In the genomic region with DNA sequence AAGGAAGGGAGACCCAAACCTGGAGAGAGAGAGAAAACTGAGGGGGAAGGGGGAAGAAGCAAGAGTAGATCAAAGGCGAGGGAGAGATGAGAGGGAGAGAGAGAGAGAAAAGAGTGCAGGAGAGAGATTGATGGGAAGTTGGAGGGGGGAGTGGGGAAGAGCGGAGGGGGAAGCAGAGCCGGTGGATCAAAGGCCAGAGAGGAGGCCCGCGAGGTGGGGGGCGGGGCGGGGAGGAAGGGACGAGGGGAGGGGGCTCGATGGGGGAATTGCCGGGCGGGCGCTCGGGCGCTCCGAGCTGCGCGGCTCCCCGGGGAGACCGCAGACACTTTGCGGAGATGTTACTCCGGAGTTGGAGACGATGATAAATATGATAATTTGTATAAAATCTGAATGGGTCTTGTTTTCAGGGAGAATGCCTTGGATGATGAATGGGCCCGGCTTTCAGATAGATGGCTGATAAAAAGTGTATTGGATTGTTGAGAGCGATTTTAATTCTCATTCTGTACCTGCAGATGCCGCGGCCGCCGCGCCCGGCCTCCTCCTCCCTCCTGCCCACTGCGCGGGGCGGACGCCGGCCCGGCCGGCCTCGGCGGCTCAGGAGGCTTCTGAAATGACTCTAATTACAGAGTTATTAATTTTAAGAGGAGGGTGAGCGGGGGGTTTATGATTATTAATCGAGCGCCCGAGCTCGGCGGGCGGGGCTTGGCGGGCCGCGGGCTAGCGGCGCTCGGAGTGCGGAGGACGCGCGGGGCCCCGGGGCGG, we compare ENCODE assay signal across 20 cellular contexts. TPM values are rescaled to one million over a fixed set of nuclear protein-coding genes. Genes with fewer than 3 reads are reported as not detected.
DNase-seq lines count a peak whose midpoint lies in the region; ATAC-seq and TF ChIP-seq lines count a peak whose summit lies in the region.
"Had no signal": no experiment of that assay in that cellular context is flagged by ENCODE, and none has a peak within 500 bp of the region (broad histone marks: within the 10 kb centered on the region; RNA-seq: fewer than 3 reads in every experiment).

No MANE protein-coding gene starts in this region.

- H3K27me3 Mint-ChIP-seq in glutamatergic neuron (ENCODE audit: unreplicated experiment) = peaks cover 42% of the 10 kb centered on the region

- H3K9me3 ChIP-seq in BLaER1 (no peaks in the 10 kb centered on the region; the same call in 1 of the 2 replicates), HUES6 (ENCODE audit: control insufficient read depth, insufficient read depth, low read depth, low read length) (no peaks in the 10 kb centered on the region), neural cell (ENCODE audit: low read length) (no peaks in the 10 kb centered on the region)
- H3K9me3 ChIP-seq: breast epithelium, MG63 had no signal

- no peak overlapping the region for H3K27ac ChIP-seq in BLaER1
- H3K27ac ChIP-seq in HUES6 (ENCODE audit: low read depth, low read length) = no peak overlapping the region
- H3K27ac ChIP-seq in neural cell (ENCODE audit: low read length) = no peak overlapping the region
- H3K27ac ChIP-seq: breast epithelium had no signal

- H3K4me1 ChIP-seq in BLaER1 (peaks cover 6% of the 10 kb centered on the region; the same call in 1 of the 2 replicates), HUES6 (ENCODE audit: control insufficient read depth, insufficient read depth, low read length) (peaks cover 7% of the 10 kb centered on the region; the same call in 1 of the 2 replicates)
- H3K4me1 ChIP-seq: breast epithelium had no signal

- H4K20me1 ChIP-seq in BLaER1 = peaks cover 22% of the 10 kb centered on the region; the same call in 1 of the 2 replicates
- no peaks in the 10 kb centered on the region for H4K20me1 ChIP-seq in neural cell (ENCODE audit: insufficient read depth)

- DNase-seq in glutamatergic neuron = no peak
- no peak for DNase-seq in stimulated activated CD4-positive, alpha-beta T cell treated with anti-CD3 and anti-CD28 coated beads, Interleukin-4, amount 100 ng/mL, for 4 hours
- DNase-seq in DMS 273 treated with DMSO at 0.1 percent for 48 hours (lab: John Stamatoyannopoulos, UW) = no peak
- DNase-seq: activated CD4-positive, alpha-beta T cell treated with anti-CD3 and anti-CD28 coated beads for 4 hours; activated CD8-positive, alpha-beta memory T cell treated with anti-CD3 and anti-CD28 coated beads, Interleukin-2, amount 50 U/mL, for 4 hours; activated naive CD4-positive, alpha-beta T cell treated with anti-CD3 and anti-CD28 coated beads, Interleukin-2, amount 10 ng/mL, durations not matched to agents 7 days and 5 days; MG63; NCI-H1930; NCI-H446 treated with DMSO at 0.1 percent for 48 hours; nucleus accumbens; stimulated activated CD4-positive, alpha-beta T cell treated with anti-CD3 and anti-CD28 coated beads, Interleukin-4, amount 100 ng/mL, for 1 hour; stimulated activated CD8-positive, alpha-beta memory T cell treated with anti-CD3 and anti-CD28 coated beads, Interleukin-4, amount 100 ng/mL, for 48 hours; T1000 had no signal

- no peak overlapping the region for H3K27ac Mint-ChIP-seq in glutamatergic neuron (ENCODE audit: unreplicated experiment)
- H3K27ac Mint-ChIP-seq: activated naive CD4-positive, alpha-beta T cell treated with anti-CD3 and anti-CD28 coated beads, Interleukin-2, amount 10 ng/mL, durations not matched to agents 7 days and 5 days had no signal

- peak overlapping the region; percentile 68 for H3K4me3 Mint-ChIP-seq in glutamatergic neuron (ENCODE audit: unreplicated experiment)
- H3K4me3 Mint-ChIP-seq: activated naive CD4-positive, alpha-beta T cell treated with anti-CD3 and anti-CD28 coated beads, Interleukin-2, amount 10 ng/mL, durations not matched to agents 7 days and 5 days had no signal

- no peak overlapping the region for H2AFZ ChIP-seq in neural cell (ENCODE audit: low read depth, low read length)

- TF ChIP-seq CTCF in glutamatergic neuron (IDR thresholded peaks at IDR 0.05; ENCODE audit: partially characterized antibody, unreplicated experiment) (no peak), neural cell (IDR thresholded peaks at IDR 0.05; ENCODE audit: poor library complexity, severe bottlenecking) (no peak)

- no peaks in the 10 kb centered on the region for H3K79me2 ChIP-seq in neural cell (replicated peaks; ENCODE audit: insufficient read depth, low read length)

- H3K36me3 ChIP-seq in BLaER1 (no peaks in the 10 kb centered on the region), HUES6 (ENCODE audit: control insufficient read depth, insufficient read depth, low read length) (no peaks in the 10 kb centered on the region), neural cell (ENCODE audit: insufficient read depth, low read length) (no peaks in the 10 kb centered on the region)
- H3K36me3 ChIP-seq: breast epithelium, MG63 had no signal

- H3K36me3 Mint-ChIP-seq in glutamatergic neuron (ENCODE audit: unreplicated experiment) = no peaks in the 10 kb centered on the region
- H3K36me3 Mint-ChIP-seq: activated naive CD4-positive, alpha-beta T cell treated with anti-CD3 and anti-CD28 coated beads, Interleukin-2, amount 10 ng/mL, durations not matched to agents 7 days and 5 days had no signal

- H3K4me2 ChIP-seq in BLaER1 = peak overlapping the region; percentile 36; the same call in 1 of the 2 replicates
- H3K4me2 ChIP-seq in neural cell (ENCODE audit: low read length) = no peak overlapping the region

- H3K9ac ChIP-seq in BLaER1 (no peak overlapping the region), HUES6 (ENCODE audit: low read length) (no peak overlapping the region), neural cell (ENCODE audit: low read length) (no peak overlapping the region)

- no peak for TF ChIP-seq RAD21 in neural cell (conservative IDR thresholded peaks at IDR 0.05)

- H3K4me3 ChIP-seq in BLaER1 (peak overlapping the region; percentile 22; the same call in 1 of the 2 replicates), HUES6 (ENCODE audit: low read depth, low read length) (peak overlapping the region; percentile 47), neural cell (ENCODE audit: low read length) (no peak overlapping the region)
- H3K4me3 ChIP-seq: MG63 had no signal

- no peak for ATAC-seq in activated CD4-positive, CD25-positive, alpha-beta regulatory T cell treated with anti-CD3 and anti-CD28 coated beads, Interleukin-2, amount 50 U/mL, for 24 hours
- ATAC-seq in HG02938 (IDR thresholded peaks at IDR 0.05; ENCODE audit: unreplicated experiment) = no peak

- peaks cover 3% of the 10 kb centered on the region for H3K9me3 Mint-ChIP-seq in glutamatergic neuron (ENCODE audit: unreplicated experiment)
- H3K9me3 Mint-ChIP-seq: activated naive CD4-positive, alpha-beta T cell treated with anti-CD3 and anti-CD28 coated beads, Interleukin-2, amount 10 ng/mL, durations not matched to agents 7 days and 5 days had no signal

- no peaks in the 10 kb centered on the region for H3K9me2 ChIP-seq in neural cell (ENCODE audit: insufficient read depth, low read length)

- H3K27me3 ChIP-seq in BLaER1 = peaks cover 74% of the 10 kb centered on the region
- H3K27me3 ChIP-seq in HUES6 (ENCODE audit: control insufficient read depth, insufficient read depth, low read length) = peaks cover 99% of the 10 kb centered on the region
- peaks cover 95% of the 10 kb centered on the region for H3K27me3 ChIP-seq in neural cell (ENCODE audit: insufficient read depth, low read depth, low read length)

- H3K4me1 Mint-ChIP-seq in glutamatergic neuron (ENCODE audit: low read depth, unreplicated experiment) = peaks cover 3% of the 10 kb centered on the region

- H3F3A ChIP-seq in neural cell (ENCODE audit: insufficient read depth, low read length, poor library complexity, severe bottlenecking) = no peaks in the 10 kb centered on the region

- TF ChIP-seq EP300 in neural cell (conservative IDR thresholded peaks at IDR 0.05; ENCODE audit: poor library complexity, severe bottlenecking) = no peak

TF ChIP-seq in neural cell, 6 proteins besides CTCF, POLR2A, EP300 and RAD21:
- TF ChIP-seq POLR2AphosphoS5 (IDR thresholded peaks at IDR 0.05) (no peak), MXI1 (conservative IDR thresholded peaks at IDR 0.05; ENCODE audit: poor library complexity, severe bottlenecking) (no peak), EZH2 (IDR thresholded peaks at IDR 0.05; ENCODE audit: borderline replicate concordance, insufficient read depth, low read length, poor library complexity, severe bottlenecking) (peak; percentile 0), SMC3 (conservative IDR thresholded peaks at IDR 0.05; ENCODE audit: poor library complexity) (no peak), TAF1 (IDR thresholded peaks at IDR 0.05; ENCODE audit: low read depth) (no peak)
- TF ChIP-seq, protein P1, sequence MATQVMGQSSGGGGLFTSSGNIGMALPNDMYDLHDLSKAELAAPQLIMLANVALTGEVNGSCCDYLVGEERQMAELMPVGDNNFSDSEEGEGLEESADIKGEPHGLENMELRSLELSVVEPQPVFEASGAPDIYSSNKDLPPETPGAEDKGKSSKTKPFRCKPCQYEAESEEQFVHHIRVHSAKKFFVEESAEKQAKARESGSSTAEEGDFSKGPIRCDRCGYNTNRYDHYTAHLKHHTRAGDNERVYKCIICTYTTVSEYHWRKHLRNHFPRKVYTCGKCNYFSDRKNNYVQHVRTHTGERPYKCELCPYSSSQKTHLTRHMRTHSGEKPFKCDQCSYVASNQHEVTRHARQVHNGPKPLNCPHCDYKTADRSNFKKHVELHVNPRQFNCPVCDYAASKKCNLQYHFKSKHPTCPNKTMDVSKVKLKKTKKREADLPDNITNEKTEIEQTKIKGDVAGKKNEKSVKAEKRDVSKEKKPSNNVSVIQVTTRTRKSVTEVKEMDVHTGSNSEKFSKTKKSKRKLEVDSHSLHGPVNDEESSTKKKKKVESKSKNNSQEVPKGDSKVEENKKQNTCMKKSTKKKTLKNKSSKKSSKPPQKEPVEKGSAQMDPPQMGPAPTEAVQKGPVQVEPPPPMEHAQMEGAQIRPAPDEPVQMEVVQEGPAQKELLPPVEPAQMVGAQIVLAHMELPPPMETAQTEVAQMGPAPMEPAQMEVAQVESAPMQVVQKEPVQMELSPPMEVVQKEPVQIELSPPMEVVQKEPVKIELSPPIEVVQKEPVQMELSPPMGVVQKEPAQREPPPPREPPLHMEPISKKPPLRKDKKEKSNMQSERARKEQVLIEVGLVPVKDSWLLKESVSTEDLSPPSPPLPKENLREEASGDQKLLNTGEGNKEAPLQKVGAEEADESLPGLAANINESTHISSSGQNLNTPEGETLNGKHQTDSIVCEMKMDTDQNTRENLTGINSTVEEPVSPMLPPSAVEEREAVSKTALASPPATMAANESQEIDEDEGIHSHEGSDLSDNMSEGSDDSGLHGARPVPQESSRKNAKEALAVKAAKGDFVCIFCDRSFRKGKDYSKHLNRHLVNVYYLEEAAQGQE (IDR thresholded peaks at IDR 0.05; ENCODE audit: borderline replicate concordance) = no peak

RNA-seq across cellular contexts. Expression of gene PAX2, which starts 21.4 kb away (rescaled TPM):
- total RNA-seq in glutamatergic neuron (ENCODE audit: unreplicated experiment) = not detected
- not detected in 2 replicates for polyA plus RNA-seq in neural cell
- not detected in 2 replicates for polyA minus RNA-seq in neural cell
- total RNA-seq: mesenteric fat pad had no signal
